Comparison of ENCODE assay signal across 23 cellular contexts in genomic region chr5:126390056-126390455, GRCh38.
"Had no signal": no experiment of that assay in that cellular context is flagged by ENCODE, and none has a peak within 500 bp of the region (broad histone marks: within the 10 kb centered on the region; RNA-seq: fewer than 3 reads in every experiment).

No MANE protein-coding gene starts in this region.

- H3K36me3 Mint-ChIP-seq: IgD-negative memory B cell had no signal

- H3K4me3 Mint-ChIP-seq: IgD-negative memory B cell had no signal

- H3K27ac ChIP-seq: HL-60, KMS-11, RWPE1 had no signal

- H3K9me3 ChIP-seq: SK-N-SH had no signal

- H3K4me3 ChIP-seq: K562 had no signal

- DNase-seq: Kasumi-1, MM.1S, NCI-H1092 treated with DMSO at 0.1 percent for 48 hours, NCI-H1436, NCI-H187, NCI-H2029, NCI-H2081 treated with DMSO at 0.1 percent for 48 hours, NCI-H2171, NCI-H226, NCI-H446, NCI-H510A, NCI-H524 treated with DMSO at 0.1 percent for 48 hours, NCI-H69, NCI-H774, SHP77, SK-N-SH, SW 1271 had no signal

- FAIRE-seq: HTR-8/SVneo, K562 had no signal

- ATAC-seq: K562 had no signal

- H3K4me1 Mint-ChIP-seq: IgD-negative memory B cell had no signal

- H3K27ac Mint-ChIP-seq: IgD-negative memory B cell had no signal
